8 cellular contexts compared by ENCODE assay signal in the genomic region with DNA sequence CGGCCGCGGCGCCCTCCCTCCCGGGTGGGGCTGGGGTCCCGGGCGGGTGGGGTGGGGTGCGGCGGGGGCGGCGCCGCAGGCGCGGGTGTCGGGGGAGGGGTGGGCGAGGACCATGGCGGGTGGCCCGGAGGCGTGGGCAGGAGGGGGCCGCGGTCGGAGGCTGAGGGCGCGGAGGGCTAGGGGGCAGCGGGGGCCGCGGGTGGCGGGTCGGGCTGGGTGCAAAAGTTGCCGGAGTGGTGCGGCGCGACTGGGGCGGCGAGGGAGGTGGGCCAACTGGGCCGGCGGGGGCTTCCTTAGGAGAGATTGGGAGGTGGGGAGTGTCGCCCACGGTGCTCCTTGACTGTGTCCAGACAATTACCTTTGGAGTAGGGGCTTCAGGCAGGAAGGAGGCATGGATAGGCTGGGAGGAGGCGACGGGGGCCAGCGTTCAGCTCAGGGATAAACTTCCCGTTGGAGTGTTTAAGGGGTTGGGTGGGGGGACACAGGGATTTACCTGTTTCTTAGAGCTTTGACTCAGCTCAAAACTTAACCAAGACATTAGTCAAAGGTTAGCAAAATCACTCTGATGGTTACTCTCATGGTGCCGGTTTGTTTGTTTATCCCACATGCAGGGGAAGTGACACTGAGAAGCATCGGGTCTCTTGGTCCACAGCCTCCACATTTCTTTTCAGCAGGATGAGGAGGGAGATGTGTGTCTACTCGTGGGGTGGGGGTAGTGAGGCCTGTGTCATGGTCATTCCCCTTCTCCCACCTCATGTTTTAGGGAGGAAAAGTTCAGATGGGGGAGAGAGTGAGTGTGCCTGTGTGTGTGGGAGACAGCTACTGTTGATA. TPM values are rescaled to one million over a fixed set of nuclear protein-coding genes. Genes with fewer than 3 reads are reported as not detected.
DNase-seq lines count a peak whose midpoint lies in the region; ATAC-seq and TF ChIP-seq lines count a peak whose summit lies in the region.

No MANE protein-coding gene starts in this region.

- no peaks in the 10 kb centered on the region for H3K9me3 ChIP-seq in Peyer's patch
- H3K9me3 ChIP-seq in ovary = no peaks in the 10 kb centered on the region
- no peaks in the 10 kb centered on the region for H3K9me3 ChIP-seq in aorta (ENCODE audit: control insufficient read depth, low read length)

- DNase-seq in SKM-1 treated with dmso at 0.1 percent for 144 hours (lab: John Stamatoyannopoulos, UW; ENCODE audit: unreplicated experiment) (peak; percentile 11), SKM-1 (lab: John Stamatoyannopoulos, UW; ENCODE audit: unreplicated experiment) (no peak), Peyer's patch (peak; percentile 34 to 68 (median 62)), Right ventricle myocardium inferior (ENCODE audit: missing footprints) (no peak), ovary (peak; percentile 34 to 67 (median 63)), aorta (peak; percentile 56 to 86)
- DNase-seq in activated gamma-delta T cell treated with anti-CD3 and anti-CD28 coated beads, Interleukin-2, amount 50 U/mL, for 16 hours (ENCODE audit: low read depth) = peak; percentile 18

- H3K4me3 ChIP-seq in Peyer's patch = peak overlapping the region; percentile 77 to 95 (median 90)
- H3K4me3 ChIP-seq in ovary = peak overlapping the region; percentile 88
- peak overlapping the region; percentile 94 to 99 for H3K4me3 ChIP-seq in aorta (ENCODE audit: low read length in 2 of 2)

- H3K36me3 ChIP-seq in Peyer's patch (no peaks in the 10 kb centered on the region), ovary (no peaks in the 10 kb centered on the region), aorta (ENCODE audit: control insufficient read depth in 1 of 2, insufficient read depth in 2 of 2, low read length in 1 of 2) (no peaks in the 10 kb centered on the region)

- intact Hi-C loops in Right ventricle myocardium inferior (cut with DNase I) (loop anchor here (1.0 to 5.0 kb wide), 2 partner anchors 69 to 90 kb away; a partner anchor contains a TSS), ovary (cut with DNase I) (loop anchor here in 2 of 4 donors (1.0 to 5.0 kb wide), 2 partner anchors 90 to 91 kb away; a partner anchor contains a TSS), aorta (cut with DNase I) (loop anchor here (1.0 kb wide), 1 partner anchor 90 kb away; a partner anchor contains a TSS)

- TF ChIP-seq CTCF in Peyer's patch (IDR thresholded peaks at IDR 0.05) (no peak), ovary (IDR thresholded peaks at IDR 0.05) (no peak)

- no peaks in the 10 kb centered on the region for H3K27me3 ChIP-seq in Peyer's patch
- no peaks in the 10 kb centered on the region for H3K27me3 ChIP-seq in ovary
- no peaks in the 10 kb centered on the region for H3K27me3 ChIP-seq in aorta (ENCODE audit: control insufficient read depth in 1 of 2, insufficient read depth in 2 of 2, low read length in 1 of 2)

- ATAC-seq in HG03039 (IDR thresholded peaks at IDR 0.05; ENCODE audit: unreplicated experiment) (peak; percentile 7), Right ventricle myocardium inferior (peak; percentile 1), aorta (ENCODE audit: low FRiP score) (no peak)

- TF ChIP-seq POLR2A in Peyer's patch (IDR thresholded peaks at IDR 0.05) = no peak
- no peak for TF ChIP-seq POLR2A in ovary (IDR thresholded peaks at IDR 0.05)

- H3K4me1 ChIP-seq in Peyer's patch = peaks cover 0 to 32% (median 10%) of the 10 kb centered on the region in 4 donors
- no peaks in the 10 kb centered on the region for H3K4me1 ChIP-seq in ovary (ENCODE audit: insufficient read depth)
- H3K4me1 ChIP-seq in aorta (ENCODE audit: control insufficient read depth in 1 of 2, insufficient read depth in 2 of 2, low read length in 2 of 2) = peaks cover 0 to 3% of the 10 kb centered on the region in 2 donors

- H3K27ac ChIP-seq in Peyer's patch = peak overlapping the region; percentile 93 to 97 (median 95)
- peak overlapping the region; percentile 80 to 89 for H3K27ac ChIP-seq in ovary
- peak overlapping the region; percentile 39 to 95 for H3K27ac ChIP-seq in aorta (ENCODE audit: low read depth in 1 of 2, low read length in 2 of 2)

- TF ChIP-seq EP300 in ovary (IDR thresholded peaks at IDR 0.05) = no peak

- WGBS in ovary, 3 donors = 0 to 1% (median 0%) methylated on average over 18 to 46 of the region's 46 CpGs
- 1% methylated on average over 26 to 46 of the region's 46 CpGs for WGBS in aorta, 2 donors

RNA-seq across cellular contexts. Expression of a gene that starts 0.9 kb away (rescaled TPM):
- total RNA-seq in Peyer's patch = 10 to 100 TPM; 30.4 to 66.8 (median 53.0) TPM
- total RNA-seq in Right ventricle myocardium inferior = 20.6 TPM
- total RNA-seq in ovary = 10 to 100 TPM; 36.8 to 68.5 (median 54.1) TPM
- 10 to 100 TPM; 12.1 to 15.9 TPM for polyA plus RNA-seq in ovary
- 10 to 100 TPM; 50.1 to 56.4 TPM for total RNA-seq in aorta
- 10 to 100 TPM in 1 of 2 donors, 1 to 10 TPM in 1; 9.5 to 11.0 TPM for polyA plus RNA-seq in aorta

Comparison
In these comparisons a context has a peak if more than half of its experiments do, and no peak if none do; other contexts are left out.
1. DNase-seq: peak in SKM-1 treated with dmso at 0.1 percent for 144 hours (single experiment), Peyer's patch (3 of 3), activated gamma-delta T cell treated with anti-CD3 and anti-CD28 coated beads, Interleukin-2, amount 50 U/mL, for 16 hours (single experiment), ovary (5 of 5) and aorta (2 of 2); none in SKM-1 (single experiment) and Right ventricle myocardium inferior (single experiment).
2. Peak in every context shown above with its lines, with median percentiles within 50 percentile points of each other: H3K27ac ChIP-seq and H3K4me3 ChIP-seq.